Comparison of ENCODE assay signal across 11 cellular contexts in genomic region chr12:112261559-112261958, GRCh38.
DNase-seq lines count a peak whose midpoint lies in the region; TF ChIP-seq lines count a peak whose summit lies in the region.
"Had no signal": no experiment of that assay in that cellular context is flagged by ENCODE, and none has a peak within 500 bp of the region (broad histone marks: within the 10 kb centered on the region; RNA-seq: fewer than 3 reads in every experiment).

No MANE protein-coding gene starts in this region.

- 90% methylated on average over 3 of the region's 3 CpGs for WGBS in esophagus muscularis mucosa

- no peak overlapping the region for H3K4me3 Mint-ChIP-seq in IgD-negative memory B cell
- H3K4me3 Mint-ChIP-seq: activated naive CD4-positive, alpha-beta T cell treated with anti-CD3 and anti-CD28 coated beads, Interleukin-2, amount 10 ng/mL, durations not matched to agents 7 days and 5 days had no signal

- H3K4me1 Mint-ChIP-seq in IgD-negative memory B cell = no peaks in the 10 kb centered on the region
- H3K4me1 Mint-ChIP-seq: activated naive CD4-positive, alpha-beta T cell treated with anti-CD3 and anti-CD28 coated beads, Interleukin-2, amount 10 ng/mL, durations not matched to agents 7 days and 5 days had no signal

- no peaks in the 10 kb centered on the region for H3K9me3 Mint-ChIP-seq in IgD-negative memory B cell
- H3K9me3 Mint-ChIP-seq: activated naive CD4-positive, alpha-beta T cell treated with anti-CD3 and anti-CD28 coated beads, Interleukin-2, amount 10 ng/mL, durations not matched to agents 7 days and 5 days had no signal

- no peak overlapping the region for H3K4me3 ChIP-seq in esophagus muscularis mucosa
- H3K4me3 ChIP-seq: sigmoid colon had no signal

- no peak for TF ChIP-seq CTCF in esophagus muscularis mucosa (IDR thresholded peaks at IDR 0.05)

- no peaks in the 10 kb centered on the region for H3K27me3 Mint-ChIP-seq in IgD-negative memory B cell
- H3K27me3 Mint-ChIP-seq: activated naive CD4-positive, alpha-beta T cell treated with anti-CD3 and anti-CD28 coated beads, Interleukin-2, amount 10 ng/mL, durations not matched to agents 7 days and 5 days had no signal

- H3K4me1 ChIP-seq in esophagus muscularis mucosa = no peaks in the 10 kb centered on the region
- H3K4me1 ChIP-seq: sigmoid colon had no signal

- H3K27me3 ChIP-seq in esophagus muscularis mucosa = no peaks in the 10 kb centered on the region
- H3K27me3 ChIP-seq: sigmoid colon had no signal

- no peaks in the 10 kb centered on the region for H3K9me3 ChIP-seq in esophagus muscularis mucosa
- H3K9me3 ChIP-seq: sigmoid colon had no signal

- intact Hi-C loops in esophagus muscularis mucosa (cut with DNase I) = no loop called here

- peak overlapping the region in 2 of 3 donors; percentile 25 to 35 for H3K27ac Mint-ChIP-seq in IgD-negative memory B cell
- H3K27ac Mint-ChIP-seq: activated naive CD4-positive, alpha-beta T cell treated with anti-CD3 and anti-CD28 coated beads, Interleukin-2, amount 10 ng/mL, durations not matched to agents 7 days and 5 days had no signal

- no peak for TF ChIP-seq POLR2A in esophagus muscularis mucosa (IDR thresholded peaks at IDR 0.05; ENCODE audit: low read depth)

- DNase-seq in ELR (ENCODE audit: low read depth) (peak; percentile 33), cerebellar nuclear complex (lab: John Stamatoyannopoulos, UW) (peak; percentile 68 to 69), myocyte (ENCODE audit: low read depth) (peak; percentile 5), DMS79 treated with DMSO at 0.1 percent for 48 hours (lab: John Stamatoyannopoulos, UW) (no peak), esophagus muscularis mucosa (ENCODE audit: extremely low spot score) (no peak), mesenteric fat pad (ENCODE audit: low spot score) (no peak), COR-L47 (lab: John Stamatoyannopoulos, UW) (no peak)
- DNase-seq: activated CD4-positive, alpha-beta T cell treated with anti-CD3 and anti-CD28 coated beads for 1 hour; activated naive CD4-positive, alpha-beta T cell treated with anti-CD3 and anti-CD28 coated beads, Interleukin-2, amount 10 ng/mL, durations not matched to agents 7 days and 5 days; sigmoid colon had no signal

- TF ChIP-seq EP300 in esophagus muscularis mucosa (IDR thresholded peaks at IDR 0.05) = no peak

- H3K27ac ChIP-seq in esophagus muscularis mucosa (replicated peaks in 1 of 4) = no peak overlapping the region
- H3K27ac ChIP-seq: sigmoid colon had no signal

- peaks cover 3% of the 10 kb centered on the region for H3K36me3 Mint-ChIP-seq in IgD-negative memory B cell

- peaks cover 27 to 93% (median 65%) of the 10 kb centered on the region in 4 donors for H3K36me3 ChIP-seq in esophagus muscularis mucosa

Comparison
In these comparisons a context has a peak if more than half of its experiments do, and no peak if none do; other contexts are left out.
1. DNase-seq: peak in ELR (single experiment), cerebellar nuclear complex (2 of 2) and myocyte (single experiment); none in DMS79 treated with DMSO at 0.1 percent for 48 hours (single experiment), esophagus muscularis mucosa (single experiment), mesenteric fat pad (single experiment) and COR-L47 (single experiment).